Comparison of ENCODE assay signal across 22 cellular contexts in the genomic region with DNA sequence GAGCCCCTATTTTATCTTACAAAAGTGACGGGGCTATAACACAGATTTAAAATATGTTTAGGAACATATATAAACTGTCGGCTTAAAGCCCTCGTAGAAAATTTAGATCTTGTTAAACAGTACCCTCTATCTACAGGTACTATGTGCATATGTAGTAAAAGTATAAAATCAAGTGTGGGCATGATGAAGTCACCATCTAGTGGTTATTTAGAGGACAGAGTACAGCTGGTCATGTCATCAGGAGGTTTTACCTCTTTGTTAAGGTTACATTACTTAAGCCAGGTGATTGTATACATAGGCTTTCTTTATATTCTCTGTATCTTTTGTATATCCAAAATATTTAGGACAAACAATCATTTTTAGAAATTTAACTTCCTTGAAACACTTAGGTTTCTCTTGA. TPM values are rescaled to one million over a fixed set of nuclear protein-coding genes. Genes with fewer than 3 reads are reported as not detected.
DNase-seq lines count a peak whose midpoint lies in the region; ATAC-seq, FAIRE-seq and TF ChIP-seq lines count a peak whose summit lies in the region.
"Had no signal": no experiment of that assay in that cellular context is flagged by ENCODE, and none has a peak within 500 bp of the region (broad histone marks: within the 10 kb centered on the region; RNA-seq: fewer than 3 reads in every experiment).

No MANE protein-coding gene starts in this region.

- no peaks in the 10 kb centered on the region for H3K27me3 Mint-ChIP-seq in natural killer cell treated with Interleukin-12 subunit alpha and Interleukin-12 subunit beta and Interleukin-15 and Interleukin-18, amount 100 ng/mL, for 72 hours
- H3K27me3 Mint-ChIP-seq: B cell; CD4-positive, alpha-beta T cell had no signal

- H3K36me3 ChIP-seq in HCT116 (ENCODE audit: control insufficient read depth in 1 of 2, insufficient read depth in 2 of 2, low read length in 2 of 2) (peaks cover 69 to 73% of the 10 kb centered on the region in 2 experiments), left lung (peaks cover 0 to 100% of the 10 kb centered on the region in 2 donors), upper lobe of right lung (peaks cover 94% of the 10 kb centered on the region)

- H3K27ac ChIP-seq in A549 (no peak overlapping the region), HCT116 (ENCODE audit: low read depth, low read length) (no peak overlapping the region), VCaP (no peak overlapping the region), left lung (no peak overlapping the region), upper lobe of right lung (no peak overlapping the region)

- WGBS in A549 (ENCODE audit: missing lambda C conversion rate) = 60% methylated on average over 3 of the region's 3 CpGs

- FAIRE-seq in A549 (lab: Jason Lieb, UNC) = no peak
- FAIRE-seq: G401.6 had no signal

- TF ChIP-seq POLR2A in A549 (IDR thresholded peaks at IDR 0.05; ENCODE audit: low read length) (no peak), HCT116 (IDR thresholded peaks at IDR 0.05; ENCODE audit: borderline replicate concordance, extremely low read depth, insufficient read depth, insufficient read length) (no peak)

- H3K27ac Mint-ChIP-seq in natural killer cell treated with Interleukin-12 subunit alpha and Interleukin-12 subunit beta and Interleukin-15 and Interleukin-18, amount 100 ng/mL, for 72 hours = peak overlapping the region in 1 of 2 donors; percentile 27
- H3K27ac Mint-ChIP-seq: B cell; CD4-positive, alpha-beta T cell had no signal

- no peaks in the 10 kb centered on the region for H3K27me3 ChIP-seq in HCT116 (ENCODE audit: insufficient read depth, low read length)
- no peaks in the 10 kb centered on the region for H3K27me3 ChIP-seq in left lung
- no peaks in the 10 kb centered on the region for H3K27me3 ChIP-seq in upper lobe of right lung

- peaks cover 91% of the 10 kb centered on the region for H3K79me2 ChIP-seq in HCT116 (ENCODE audit: insufficient read depth, low read length)

- H3K36me3 Mint-ChIP-seq in natural killer cell treated with Interleukin-12 subunit alpha and Interleukin-12 subunit beta and Interleukin-15 and Interleukin-18, amount 100 ng/mL, for 72 hours = peaks cover 40% of the 10 kb centered on the region

- POLR2A ChIA-PET in A549 (lab: Yijun Ruan, JAX) (interaction anchor here (1.2 kb wide), 1 partner anchor 26 kb away, joined by 3 read pairs; a partner anchor contains a TSS), HCT116 (lab: Charles Lee) (no interaction called here)

- no peaks in the 10 kb centered on the region for H3K4me1 ChIP-seq in A549
- no peaks in the 10 kb centered on the region for H3K4me1 ChIP-seq in HCT116 (ENCODE audit: control insufficient read depth in 1 of 2, insufficient read depth in 2 of 2, low read length in 2 of 2)
- peaks cover 0 to 12% of the 10 kb centered on the region in 2 donors for H3K4me1 ChIP-seq in left lung
- no peaks in the 10 kb centered on the region for H3K4me1 ChIP-seq in upper lobe of right lung

- H3K4me3 Mint-ChIP-seq in natural killer cell treated with Interleukin-12 subunit alpha and Interleukin-12 subunit beta and Interleukin-15 and Interleukin-18, amount 100 ng/mL, for 72 hours = no peak overlapping the region
- H3K4me3 Mint-ChIP-seq: B cell; CD4-positive, alpha-beta T cell had no signal

- CTCF ChIA-PET in A549 (lab: Yijun Ruan, JAX) = interaction anchor here (0.6 to 2.9 kb wide), 9 partner anchors 8 to 237 kb away, joined by 3 to 11 read pairs (median 5); no protein-coding TSS in a partner anchor
- CTCF ChIA-PET in HCT116 (lab: Charles Lee) = interaction anchor here (0.6 to 1.7 kb wide), 2 partner anchors 8 to 147 kb away, joined by 3 to 4 read pairs; no protein-coding TSS in a partner anchor

- BruUV-seq in HCT116 (replicated peaks; lab: Mats Ljungman, UMichigan) = no TSS peak

- peaks cover 14% of the 10 kb centered on the region; the same call in 1 of the 2 replicates for H4K20me1 ChIP-seq in HCT116 (ENCODE audit: insufficient read depth)

- no peaks in the 10 kb centered on the region for H3K9me3 Mint-ChIP-seq in natural killer cell treated with Interleukin-12 subunit alpha and Interleukin-12 subunit beta and Interleukin-15 and Interleukin-18, amount 100 ng/mL, for 72 hours
- H3K9me3 Mint-ChIP-seq: CD4-positive, alpha-beta T cell had no signal

- TF ChIP-seq EP300 in A549 (IDR thresholded peaks at IDR 0.05) = no peak

- DNase-seq in A549 (ENCODE audit: low read depth in 1 of 2, low spot score in 1 of 2) (no peak), HCT116 (ENCODE audit: low read depth, low spot score) (no peak), left lung (no peak), NCI-H82 (lab: John Stamatoyannopoulos, UW) (no peak), upper lobe of right lung (no peak)
- no peak for DNase-seq in natural killer cell treated with Interleukin-12 subunit alpha and Interleukin-12 subunit beta and Interleukin-15 and Interleukin-18, amount 100 ng/mL, for 72 hours (ENCODE audit: low spot score)
- DNase-seq: Calu3; CD4-positive, alpha-beta T cell; DMS79; IMR-90; Kasumi-1; NCI-H1417 treated with DMSO at 0.1 percent for 48 hours; NCI-H1930; NCI-H774; Right ventricle myocardium superior; T-helper 1 cell had no signal

- TF ChIP-seq RAD21 in A549 (conservative IDR thresholded peaks at IDR 0.05 in 1 of 2, IDR thresholded peaks at IDR 0.05 in 1 of 2) (peak in 1 of 2 experiments; percentile 19; a peak in 1 of 5 replicates), HCT116 (IDR thresholded peaks at IDR 0.05; ENCODE audit: low read depth) (0 out of 2 replicates have a peak, but pooled peaks have one; percentile 13)

- H3K4me1 Mint-ChIP-seq in natural killer cell treated with Interleukin-12 subunit alpha and Interleukin-12 subunit beta and Interleukin-15 and Interleukin-18, amount 100 ng/mL, for 72 hours (ENCODE audit: low read depth in 2 of 2) = peaks cover 6 to 12% of the 10 kb centered on the region in 2 donors
- H3K4me1 Mint-ChIP-seq: B cell had no signal

- peak; percentile 66 to 77; a peak in 5 of 6 replicates for ATAC-seq in A549
- ATAC-seq in HCT116 = peak; percentile 41; the same call in 1 of the 2 replicates
- ATAC-seq in left lung = peak; percentile 34
- no peak for ATAC-seq in natural killer cell treated with Interleukin-12 subunit alpha and Interleukin-12 subunit beta and Interleukin-15 and Interleukin-18, amount 100 ng/mL, for 72 hours
- no peak for ATAC-seq in GM21526 (IDR thresholded peaks at IDR 0.05; ENCODE audit: low FRiP score, unreplicated experiment)
- no peak for ATAC-seq in upper lobe of right lung
- ATAC-seq: Panc1 had no signal

- H3K4me3 ChIP-seq in A549 (no peak overlapping the region), HCT116 (replicated peaks in 1 of 2; ENCODE audit: low read depth in 1 of 2, low read length in 2 of 2) (no peak overlapping the region), left lung (no peak overlapping the region), upper lobe of right lung (no peak overlapping the region)
- H3K4me3 ChIP-seq: SK-N-MC had no signal

- no peaks in the 10 kb centered on the region for H3K9me2 ChIP-seq in HCT116 (ENCODE audit: insufficient read depth)

- peak; percentile 26; the same call in 2 of the 3 replicates for TF ChIP-seq CTCF in A549 (IDR thresholded peaks at IDR 0.05)
- peak in 2 of 3 experiments; percentile 7 to 24; a peak in 1 of 6 replicates for TF ChIP-seq CTCF in HCT116 (IDR thresholded peaks at IDR 0.05 in 2 of 3, conservative IDR thresholded peaks at IDR 0.05 in 1 of 3; ENCODE audit: borderline replicate concordance in 1 of 3, insufficient read depth in 1 of 3, low read depth in 2 of 3, low read length in 2 of 3)
- peak; percentile 35 for TF ChIP-seq CTCF in VCaP (conservative IDR thresholded peaks at IDR 0.05)
- TF ChIP-seq CTCF in left lung (IDR thresholded peaks at IDR 0.05) = no peak
- no peak for TF ChIP-seq CTCF in upper lobe of right lung (IDR thresholded peaks at IDR 0.05)

- intact Hi-C loops in HCT116 (cut with micrococcal nuclease) = no loop called here
- intact Hi-C loops in left lung (cut with DNase I) = no loop called here
- intact Hi-C loops in upper lobe of right lung (cut with DNase I) = no loop called here

- H3K4me2 ChIP-seq in A549 (no peak overlapping the region), HCT116 (ENCODE audit: low read length) (no peak overlapping the region)

- no peaks in the 10 kb centered on the region for H3K9me3 ChIP-seq in A549
- no peaks in the 10 kb centered on the region for H3K9me3 ChIP-seq in HCT116 (ENCODE audit: control insufficient read depth in 1 of 2, insufficient read depth in 1 of 2, low read depth in 1 of 2, low read length in 2 of 2)
- H3K9me3 ChIP-seq in left lung = no peaks in the 10 kb centered on the region
- H3K9me3 ChIP-seq in upper lobe of right lung = no peaks in the 10 kb centered on the region

- H3K9ac ChIP-seq in HCT116 (ENCODE audit: low read length) = no peak overlapping the region

- RAD21 ChIA-PET in HCT116 (lab: Charles Lee; ENCODE audit: low non-redundant PET in 1 of 2, low total read pairs in 2 of 2, uncharacterized antibody in 2 of 2, unreplicated experiment in 2 of 2) = no interaction called here

- no peak overlapping the region for H2AFZ ChIP-seq in HCT116 (ENCODE audit: low read depth, low read length, poor library complexity, severe bottlenecking)

RNA-seq across cellular contexts. Expression of a gene that starts 18.2 kb away (rescaled TPM):
- polyA plus RNA-seq in A549 (2011; rRNA removed) (11.5 and 12.4 TPM in 2 replicates), A549 (2017; fragmentation: RNase III; extraction: RNeasy Plus Mini Kit Qiagen cat#74134 plus additional on column Dnase treatment) (13.5 to 15.8 TPM (median 15.3 TPM) in 3 replicates)
- polyA plus RNA-seq in A549 (2012; cell fraction: cytosol; rRNA removed) = 19.4 and 27.2 TPM in 2 replicates
- polyA plus RNA-seq in A549 (2012; cell fraction: nucleus; rRNA removed) = 72.7 and 109 TPM in 2 replicates
- 36.0 and 44.8 TPM in 2 replicates for polyA minus RNA-seq in A549 (2011; rRNA and poly(A)+ RNA removed)
- total RNA-seq in HCT116 (2021; ENCODE audit: unreplicated experiment) (25.7 TPM), left lung (100 to 1,000 TPM; 112 to 129 TPM), upper lobe of right lung (232 TPM)
- 16.3 and 17.3 TPM in 2 replicates for polyA plus RNA-seq in HCT116 (2012)
- total RNA-seq in natural killer cell treated with Interleukin-12 subunit alpha and Interleukin-12 subunit beta and Interleukin-15 and Interleukin-18, amount 100 ng/mL, for 72 hours = 1 to 10 TPM; 2.4 to 2.8 TPM

RNA-seq across cellular contexts. Expression of a gene that starts 25.4 kb away (rescaled TPM):
- polyA plus RNA-seq in A549 (2011; rRNA removed) (577 and 650 TPM in 2 replicates), A549 (2017; fragmentation: RNase III; extraction: RNeasy Plus Mini Kit Qiagen cat#74134 plus additional on column Dnase treatment) (363 to 377 TPM (median 375 TPM) in 3 replicates)
- 209 and 256 TPM in 2 replicates for polyA plus RNA-seq in A549 (2012; cell fraction: cytosol; rRNA removed)
- 167 and 231 TPM in 2 replicates for polyA plus RNA-seq in A549 (2012; cell fraction: nucleus; rRNA removed)
- 707 and 843 TPM in 2 replicates for polyA minus RNA-seq in A549 (2011; rRNA and poly(A)+ RNA removed)
- total RNA-seq in HCT116 (2021; ENCODE audit: unreplicated experiment) (809 TPM), left lung (100 to 1,000 TPM; 326 to 378 TPM), upper lobe of right lung (436 TPM)
- polyA plus RNA-seq in HCT116 (2012) = 589 and 640 TPM in 2 replicates
- 100 to 1,000 TPM; 340 to 372 TPM for total RNA-seq in natural killer cell treated with Interleukin-12 subunit alpha and Interleukin-12 subunit beta and Interleukin-15 and Interleukin-18, amount 100 ng/mL, for 72 hours

RNA-seq across cellular contexts. Expression of a gene that starts 47.6 kb away (rescaled TPM):
- polyA plus RNA-seq in A549 (2011; rRNA removed) (26.8 and 28.1 TPM in 2 replicates), A549 (2017; fragmentation: RNase III; extraction: RNeasy Plus Mini Kit Qiagen cat#74134 plus additional on column Dnase treatment) (16.1 to 18.6 TPM (median 17.3 TPM) in 3 replicates)
- polyA plus RNA-seq in A549 (2012; cell fraction: cytosol; rRNA removed) = 25.8 and 28.2 TPM in 2 replicates
- 28.8 and 33.3 TPM in 2 replicates for polyA plus RNA-seq in A549 (2012; cell fraction: nucleus; rRNA removed)
- 47.8 and 49.6 TPM in 2 replicates for polyA minus RNA-seq in A549 (2011; rRNA and poly(A)+ RNA removed)
- total RNA-seq in HCT116 (2021; ENCODE audit: unreplicated experiment) (47.5 TPM), left lung (10 to 100 TPM; 36.4 to 41.4 TPM), upper lobe of right lung (50.4 TPM)
- polyA plus RNA-seq in HCT116 (2012) = 48.1 and 55.1 TPM in 2 replicates
- 10 to 100 TPM; 56.5 to 60.3 TPM for total RNA-seq in natural killer cell treated with Interleukin-12 subunit alpha and Interleukin-12 subunit beta and Interleukin-15 and Interleukin-18, amount 100 ng/mL, for 72 hours

Comparison
In these comparisons a context has a peak if more than half of its experiments do, and no peak if none do; other contexts are left out.
1. ATAC-seq: peak in A549 (2 of 2), HCT116 (single experiment) and left lung (single experiment); none in natural killer cell treated with Interleukin-12 subunit alpha and Interleukin-12 subunit beta and Interleukin-15 and Interleukin-18, amount 100 ng/mL, for 72 hours (0 of 2), GM21526 (single experiment) and upper lobe of right lung (single experiment).
2. CTCF ChIP-seq: peak in A549 (single experiment), HCT116 (2 of 3) and VCaP (single experiment); none in left lung (0 of 2) and upper lobe of right lung (single experiment).